1 cellular context compared by ENCODE assay signal in the genomic region with DNA sequence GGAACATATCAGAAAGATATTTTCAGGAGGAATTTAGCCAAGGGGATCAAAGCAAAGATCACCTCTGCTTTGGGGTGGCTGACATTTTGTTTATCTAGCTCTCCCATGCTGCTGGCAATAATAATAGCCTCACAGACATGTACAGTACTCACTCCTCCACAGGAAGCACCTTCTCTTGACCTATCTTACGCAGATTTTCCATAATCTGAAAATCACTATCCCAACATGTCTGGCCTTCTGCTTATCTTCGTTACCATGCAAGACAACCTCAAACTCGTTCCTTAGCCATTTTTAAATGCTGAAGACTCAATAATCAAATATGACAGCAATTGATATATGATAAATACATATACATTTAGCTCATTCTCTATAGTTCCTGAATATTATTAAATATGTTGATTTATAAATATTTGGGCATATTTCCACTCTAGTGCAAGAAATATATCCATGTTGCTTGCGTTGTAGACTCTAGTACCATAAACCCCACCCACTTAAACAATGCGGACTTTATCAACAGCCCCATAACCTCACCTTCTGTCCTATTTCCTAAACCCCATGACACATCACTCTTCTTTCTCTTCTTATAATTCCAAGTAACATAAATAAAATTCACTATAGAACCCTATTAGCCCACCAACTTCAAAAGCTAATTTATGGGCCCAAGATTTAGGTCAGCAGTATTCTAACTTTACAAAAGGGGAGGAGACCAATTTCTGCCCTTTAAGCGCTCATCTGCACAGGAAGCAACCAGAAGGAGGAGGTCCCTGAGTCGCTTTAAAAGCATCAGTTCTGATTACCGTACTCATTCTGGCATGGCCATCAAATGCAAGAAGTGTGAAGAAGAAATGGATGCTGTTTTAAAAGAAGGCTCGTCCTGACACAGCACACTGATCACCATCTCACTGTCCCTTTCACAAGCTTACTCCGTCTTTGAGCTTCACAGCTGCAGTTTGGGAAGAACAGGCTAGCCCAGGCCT.
A peak's percentile ranks its signal among the peaks of the same experiment; 100 is the strongest.
TF ChIP-seq lines count a peak whose summit lies in the region.

No MANE protein-coding gene starts in this region.

TF ChIP-seq in K562, 482 proteins besides CTCF, POLR2A, EP300 and RAD21 (continued from another document and continues in another):
- TF ChIP-seq CHAMP1 (IDR thresholded peaks at IDR 0.05) (peak; percentile 72; the same call in 1 of the 2 replicates), NRF1 (conservative IDR thresholded peaks at IDR 0.05 in 1 of 2, IDR thresholded peaks at IDR 0.05 in 1 of 2) (peak in 1 of 2 experiments; percentile 16; a peak in 1 of 4 replicates), TRIM24 (IDR thresholded peaks at IDR 0.05) (peak; percentile 64 to 78; a peak in 3 of 4 replicates), XRCC3 (IDR thresholded peaks at IDR 0.05) (no peak), ESRRA (IDR thresholded peaks at IDR 0.05; ENCODE audit: borderline replicate concordance, low read depth) (no peak), STAT6 (CRISPR knock-in tag; IDR thresholded peaks at IDR 0.05) (no peak), MYNN (IDR thresholded peaks at IDR 0.05) (no peak), MYNN (CRISPR knock-in tag; IDR thresholded peaks at IDR 0.05) (no peak), SIN3B (IDR thresholded peaks at IDR 0.05; ENCODE audit: low read depth) (no peak), AFF4 (CRISPR knock-in tag; IDR thresholded peaks at IDR 0.05) (no peak), BCOR (IDR thresholded peaks at IDR 0.05) (peak; percentile 59; the same call in 1 of the 2 replicates), DDX20 (tag; IDR thresholded peaks at IDR 0.05; ENCODE audit: low read depth) (no peak), USF2 (CRISPR knock-in tag; IDR thresholded peaks at IDR 0.05) (no peak), RHOXF2B (CRISPR knock-in tag; conservative IDR thresholded peaks at IDR 0.05) (no peak), TARDBP (IDR thresholded peaks at IDR 0.05) (no peak), MAFG (tag; conservative IDR thresholded peaks at IDR 0.05) (no peak), ZNF23 (CRISPR knock-in tag; IDR thresholded peaks at IDR 0.05) (no peak), ZNF121 (CRISPR knock-in tag; conservative IDR thresholded peaks at IDR 0.05) (no peak), MECOM (CRISPR knock-in tag; IDR thresholded peaks at IDR 0.05) (no peak), CBFA2T2 (conservative IDR thresholded peaks at IDR 0.05) (peak; percentile 95), TBP (optimal IDR thresholded peaks at IDR 0.05; ENCODE audit: low read depth, low read length) (no peak), THRB (CRISPR knock-in tag; conservative IDR thresholded peaks at IDR 0.05) (no peak), HMGN3 (IDR thresholded peaks at IDR 0.05; ENCODE audit: borderline replicate concordance, extremely low read depth, insufficient read length, low read depth, low read length) (no peak), NCOA4 (IDR thresholded peaks at IDR 0.05; ENCODE audit: partially characterized antibody) (no peak), BACH1 (tag; IDR thresholded peaks at IDR 0.05) (no peak), ZNF347 (CRISPR knock-in tag; IDR thresholded peaks at IDR 0.05; ENCODE audit: low read depth) (no peak), PHTF2 (CRISPR knock-in tag; IDR thresholded peaks at IDR 0.05) (no peak), NCOA6 (IDR thresholded peaks at IDR 0.05) (no peak), MAFK (IDR thresholded peaks at IDR 0.05; ENCODE audit: low read length) (no peak), FOSL1 (tag; conservative IDR thresholded peaks at IDR 0.05) (peak; percentile 85), RBM15 (IDR thresholded peaks at IDR 0.05; ENCODE audit: insufficient read depth, low read length) (no peak)
- TF ChIP-seq, protein P1, sequence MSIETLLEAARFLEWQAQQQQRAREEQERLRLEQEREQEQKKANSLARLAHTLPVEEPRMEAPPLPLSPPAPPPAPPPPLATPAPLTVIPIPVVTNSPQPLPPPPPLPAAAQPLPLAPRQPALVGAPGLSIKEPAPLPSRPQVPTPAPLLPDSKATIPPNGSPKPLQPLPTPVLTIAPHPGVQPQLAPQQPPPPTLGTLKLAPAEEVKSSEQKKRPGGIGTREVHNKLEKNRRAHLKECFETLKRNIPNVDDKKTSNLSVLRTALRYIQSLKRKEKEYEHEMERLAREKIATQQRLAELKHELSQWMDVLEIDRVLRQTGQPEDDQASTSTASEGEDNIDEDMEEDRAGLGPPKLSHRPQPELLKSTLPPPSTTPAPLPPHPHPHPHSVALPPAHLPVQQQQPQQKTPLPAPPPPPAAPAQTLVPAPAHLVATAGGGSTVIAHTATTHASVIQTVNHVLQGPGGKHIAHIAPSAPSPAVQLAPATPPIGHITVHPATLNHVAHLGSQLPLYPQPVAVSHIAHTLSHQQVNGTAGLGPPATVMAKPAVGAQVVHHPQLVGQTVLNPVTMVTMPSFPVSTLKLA (conservative IDR thresholded peaks at IDR 0.05), result 0 out of 4 replicates have a peak, but pooled peaks have one; percentile 14 to 45
- TF ChIP-seq, protein P2, sequence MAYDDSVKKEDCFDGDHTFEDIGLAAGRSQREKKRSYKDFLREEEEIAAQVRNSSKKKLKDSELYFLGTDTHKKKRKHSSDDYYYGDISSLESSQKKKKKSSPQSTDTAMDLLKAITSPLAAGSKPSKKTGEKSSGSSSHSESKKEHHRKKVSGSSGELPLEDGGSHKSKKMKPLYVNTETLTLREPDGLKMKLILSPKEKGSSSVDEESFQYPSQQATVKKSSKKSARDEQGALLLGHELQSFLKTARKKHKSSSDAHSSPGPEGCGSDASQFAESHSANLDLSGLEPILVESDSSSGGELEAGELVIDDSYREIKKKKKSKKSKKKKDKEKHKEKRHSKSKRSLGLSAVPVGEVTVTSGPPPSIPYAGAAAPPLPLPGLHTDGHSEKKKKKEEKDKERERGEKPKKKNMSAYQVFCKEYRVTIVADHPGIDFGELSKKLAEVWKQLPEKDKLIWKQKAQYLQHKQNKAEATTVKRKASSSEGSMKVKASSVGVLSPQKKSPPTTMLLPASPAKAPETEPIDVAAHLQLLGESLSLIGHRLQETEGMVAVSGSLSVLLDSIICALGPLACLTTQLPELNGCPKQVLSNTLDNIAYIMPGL (CRISPR knock-in tag; IDR thresholded peaks at IDR 0.05), result no peak
- TF ChIP-seq, protein P3, sequence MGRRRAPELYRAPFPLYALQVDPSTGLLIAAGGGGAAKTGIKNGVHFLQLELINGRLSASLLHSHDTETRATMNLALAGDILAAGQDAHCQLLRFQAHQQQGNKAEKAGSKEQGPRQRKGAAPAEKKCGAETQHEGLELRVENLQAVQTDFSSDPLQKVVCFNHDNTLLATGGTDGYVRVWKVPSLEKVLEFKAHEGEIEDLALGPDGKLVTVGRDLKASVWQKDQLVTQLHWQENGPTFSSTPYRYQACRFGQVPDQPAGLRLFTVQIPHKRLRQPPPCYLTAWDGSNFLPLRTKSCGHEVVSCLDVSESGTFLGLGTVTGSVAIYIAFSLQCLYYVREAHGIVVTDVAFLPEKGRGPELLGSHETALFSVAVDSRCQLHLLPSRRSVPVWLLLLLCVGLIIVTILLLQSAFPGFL (CRISPR knock-in tag; IDR thresholded peaks at IDR 0.05), result no peak
- TF ChIP-seq, protein P4, sequence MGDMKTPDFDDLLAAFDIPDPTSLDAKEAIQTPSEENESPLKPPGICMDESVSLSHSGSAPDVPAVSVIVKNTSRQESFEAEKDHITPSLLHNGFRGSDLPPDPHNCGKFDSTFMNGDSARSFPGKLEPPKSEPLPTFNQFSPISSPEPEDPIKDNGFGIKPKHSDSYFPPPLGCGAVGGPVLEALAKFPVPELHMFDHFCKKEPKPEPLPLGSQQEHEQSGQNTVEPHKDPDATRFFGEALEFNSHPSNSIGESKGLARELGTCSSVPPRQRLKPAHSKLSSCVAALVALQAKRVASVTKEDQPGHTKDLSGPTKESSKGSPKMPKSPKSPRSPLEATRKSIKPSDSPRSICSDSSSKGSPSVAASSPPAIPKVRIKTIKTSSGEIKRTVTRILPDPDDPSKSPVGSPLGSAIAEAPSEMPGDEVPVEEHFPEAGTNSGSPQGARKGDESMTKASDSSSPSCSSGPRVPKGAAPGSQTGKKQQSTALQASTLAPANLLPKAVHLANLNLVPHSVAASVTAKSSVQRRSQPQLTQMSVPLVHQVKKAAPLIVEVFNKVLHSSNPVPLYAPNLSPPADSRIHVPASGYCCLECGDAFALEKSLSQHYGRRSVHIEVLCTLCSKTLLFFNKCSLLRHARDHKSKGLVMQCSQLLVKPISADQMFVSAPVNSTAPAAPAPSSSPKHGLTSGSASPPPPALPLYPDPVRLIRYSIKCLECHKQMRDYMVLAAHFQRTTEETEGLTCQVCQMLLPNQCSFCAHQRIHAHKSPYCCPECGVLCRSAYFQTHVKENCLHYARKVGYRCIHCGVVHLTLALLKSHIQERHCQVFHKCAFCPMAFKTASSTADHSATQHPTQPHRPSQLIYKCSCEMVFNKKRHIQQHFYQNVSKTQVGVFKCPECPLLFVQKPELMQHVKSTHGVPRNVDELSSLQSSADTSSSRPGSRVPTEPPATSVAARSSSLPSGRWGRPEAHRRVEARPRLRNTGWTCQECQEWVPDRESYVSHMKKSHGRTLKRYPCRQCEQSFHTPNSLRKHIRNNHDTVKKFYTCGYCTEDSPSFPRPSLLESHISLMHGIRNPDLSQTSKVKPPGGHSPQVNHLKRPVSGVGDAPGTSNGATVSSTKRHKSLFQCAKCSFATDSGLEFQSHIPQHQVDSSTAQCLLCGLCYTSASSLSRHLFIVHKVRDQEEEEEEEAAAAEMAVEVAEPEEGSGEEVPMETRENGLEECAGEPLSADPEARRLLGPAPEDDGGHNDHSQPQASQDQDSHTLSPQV (IDR thresholded peaks at IDR 0.05), result no peak
